ENCODE assay signal across 8 cellular contexts in genomic region chr14:60721331-60722162, GRCh38. TPM values are rescaled to one million over a fixed set of nuclear protein-coding genes. Genes with fewer than 3 reads are reported as not detected.
A peak's percentile ranks its signal among the peaks of the same experiment; 100 is the strongest.
DNase-seq lines count a peak whose midpoint lies in the region; ATAC-seq and TF ChIP-seq lines count a peak whose summit lies in the region.

No MANE protein-coding gene starts in this region.

- DNase-seq in NCI-H146 (lab: John Stamatoyannopoulos, UW) (peak; percentile 34), NCI-H146 treated with DMSO at 0.1 percent for 48 hours (lab: John Stamatoyannopoulos, UW; ENCODE audit: unreplicated experiment) (no peak), NCI-H226 (peak; percentile 34), activated T-helper 1 cell treated with Interleukin-2 at 50 U/mL for 16 hours (ENCODE audit: low read depth) (peak; percentile 20), fibroblast of peridontal ligament (ENCODE audit: extremely low read depth) (peak; percentile 49), upper lobe of left lung (peak; percentile 33 to 88)

- peaks cover 15% of the 10 kb centered on the region for H3K4me1 ChIP-seq in neuron (ENCODE audit: insufficient read depth, low read length)
- peaks cover 20 to 34% (median 32%) of the 10 kb centered on the region in 4 donors for H3K4me1 ChIP-seq in upper lobe of left lung

- WGBS in upper lobe of left lung, 2 donors: 8 to 17% methylated on average over 14 to 56 of the region's 74 CpGs

- ATAC-seq in upper lobe of left lung (ENCODE audit: low FRiP score in 2 of 2): peak; percentile 54 to 55
- ATAC-seq in GM21360 (IDR thresholded peaks at IDR 0.05; ENCODE audit: unreplicated experiment): no peak

- H3K27me3 ChIP-seq in neuron (ENCODE audit: insufficient read depth, low read length): no peaks in the 10 kb centered on the region
- peaks cover 0 to 31% (median 13%) of the 10 kb centered on the region in 4 donors for H3K27me3 ChIP-seq in upper lobe of left lung

- H3K4me3 ChIP-seq in neuron (ENCODE audit: low read length): peak overlapping the region; percentile 93
- H3K4me3 ChIP-seq in upper lobe of left lung: peak overlapping the region in 3 of 4 donors; percentile 58 to 70 (median 62)

- peak overlapping the region; percentile 81 for H2AFZ ChIP-seq in neuron (ENCODE audit: low read depth, low read length)

- H3K36me3 ChIP-seq in neuron (ENCODE audit: insufficient read depth, low read length): peaks cover 17% of the 10 kb centered on the region
- H3K36me3 ChIP-seq in upper lobe of left lung: no peaks in the 10 kb centered on the region

- TF ChIP-seq CTCF in upper lobe of left lung (IDR thresholded peaks at IDR 0.05): peak in 3 of 6 experiments; percentile 20 to 36 (median 25)

- no peak for TF ChIP-seq POLR2A in upper lobe of left lung (IDR thresholded peaks at IDR 0.05)

- no peak for TF ChIP-seq EP300 in upper lobe of left lung (IDR thresholded peaks at IDR 0.05)

- H3K9me3 ChIP-seq in neuron (ENCODE audit: low read length) (no peaks in the 10 kb centered on the region), upper lobe of left lung (no peaks in the 10 kb centered on the region)

- H3K27ac ChIP-seq in upper lobe of left lung: peak overlapping the region in 2 of 4 donors; percentile 13 to 21

RNA-seq across cellular contexts. Expression of gene SIX4, which starts 2.6 kb away (rescaled TPM):
- total RNA-seq in upper lobe of left lung: 1 to 10 TPM in 5 of 6 donors, under 1 TPM in 1; 0.55 to 8.3 (median 1.8) TPM

RNA-seq across cellular contexts. Expression of gene MNAT1, which starts 13.0 kb away (rescaled TPM):
- total RNA-seq in upper lobe of left lung: 10 to 100 TPM; 15.3 to 66.0 (median 19.9) TPM
